ENCODE assay signal across 16 cellular contexts in the genomic region with DNA sequence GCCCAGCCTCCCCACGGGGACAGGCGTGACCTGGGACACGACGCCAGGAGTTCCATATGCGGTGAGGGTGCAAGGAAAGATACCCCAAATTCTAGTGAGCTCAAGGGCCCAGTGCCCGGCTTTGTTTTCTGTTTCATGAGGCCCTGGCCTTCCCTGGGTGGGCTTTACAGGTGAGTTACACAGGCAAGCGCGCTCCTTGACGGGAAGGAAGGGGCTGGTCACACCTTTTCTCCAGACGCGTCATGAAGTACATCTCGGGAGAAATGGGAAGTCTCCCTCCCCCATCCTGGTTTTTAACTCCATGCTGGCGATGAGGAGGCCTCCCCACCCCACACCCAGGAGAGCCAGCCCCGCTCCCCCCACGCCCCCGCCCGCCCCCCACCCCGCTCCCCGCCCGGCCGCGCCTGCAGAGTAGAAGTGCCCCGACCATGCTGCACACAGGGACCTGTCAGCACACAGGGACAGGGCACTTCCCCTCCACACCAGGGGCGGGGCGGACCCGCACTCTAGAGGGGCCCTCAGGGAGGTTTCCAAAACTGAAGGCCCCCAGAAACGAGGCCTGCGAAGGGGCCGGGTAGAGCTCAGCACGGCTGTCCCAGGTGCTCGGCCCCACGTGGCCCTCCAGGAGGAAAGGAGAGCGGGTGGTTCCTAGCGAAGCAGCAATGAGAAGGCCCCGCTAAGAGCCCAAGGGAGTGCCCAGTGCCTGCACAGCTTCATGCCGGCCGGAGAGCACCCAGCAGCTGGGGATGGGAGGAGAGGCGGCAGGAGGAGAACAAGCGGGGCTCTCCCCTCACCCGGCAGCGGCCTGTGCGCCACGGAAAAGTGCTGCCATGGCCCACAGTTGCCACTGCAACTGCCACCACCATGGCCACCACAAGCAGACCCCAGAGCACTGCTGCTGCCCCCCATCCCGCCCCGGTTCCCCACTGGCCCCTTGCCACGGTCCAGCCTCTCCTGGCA. TPM values are rescaled to one million over a fixed set of nuclear protein-coding genes. Genes with fewer than 3 reads are reported as not detected.
DNase-seq lines count a peak whose midpoint lies in the region; ATAC-seq, FAIRE-seq and TF ChIP-seq lines count a peak whose summit lies in the region.
"Had no signal": no experiment of that assay in that cellular context is flagged by ENCODE, and none has a peak within 500 bp of the region (broad histone marks: within the 10 kb centered on the region; RNA-seq: fewer than 3 reads in every experiment).

No MANE protein-coding gene starts in this region.

- TF ChIP-seq POLR2A in esophagus squamous epithelium (IDR thresholded peaks at IDR 0.05) (no peak), tibial nerve (IDR thresholded peaks at IDR 0.05) (no peak)

- CTCF ChIA-PET in activated CD8-positive, alpha-beta T cell treated with anti-CD3 and anti-CD28 coated beads, Interleukin-2, amount 10 ng/mL, durations not matched to agents 7 days and 5 days (lab: Charles Lee), result interaction anchor here (2.3 to 16.7 kb wide), 2 partner anchors 12 to 41 kb away, joined by 17 to 270 read pairs; partner anchors contain the start of gene ACE
- CTCF ChIA-PET in activated CD8-positive, alpha-beta T cell treated with anti-CD3 and anti-CD28 coated beads for 36 hours (lab: Charles Lee), result interaction anchor here (1.5 to 4.4 kb wide), 3 partner anchors 11 to 174 kb away, joined by 6 to 40 read pairs (median 15); no protein-coding TSS in a partner anchor
- CTCF ChIA-PET in activated CD4-positive, alpha-beta memory T cell treated with anti-CD3 and anti-CD28 coated beads for 36 hours (lab: Charles Lee), result interaction anchor here (0.5 to 2.7 kb wide), 4 partner anchors 9 to 1378 kb away, joined by 3 to 22 read pairs (median 4); no protein-coding TSS in a partner anchor

- peak overlapping the region in 3 of 4 donors; percentile 31 to 63 (median 43) for H3K27ac ChIP-seq in esophagus squamous epithelium
- H3K27ac ChIP-seq in tibial nerve, result peak overlapping the region in 3 of 4 donors; percentile 64 to 82 (median 75)
- no peak overlapping the region for H3K27ac ChIP-seq in kidney (ENCODE audit: low read depth in 2 of 2, low read length in 2 of 2)
- H3K27ac ChIP-seq: hepatocyte had no signal

- H3K27ac Mint-ChIP-seq in activated CD8-positive, alpha-beta T cell treated with anti-CD3 and anti-CD28 coated beads, Interleukin-2, amount 10 ng/mL, durations not matched to agents 7 days and 5 days, result peak overlapping the region; percentile 84
- no peak overlapping the region for H3K27ac Mint-ChIP-seq in activated CD8-positive, alpha-beta T cell treated with anti-CD3 and anti-CD28 coated beads for 36 hours
- H3K27ac Mint-ChIP-seq in activated CD4-positive, alpha-beta memory T cell treated with anti-CD3 and anti-CD28 coated beads for 36 hours, result peak overlapping the region; percentile 88

- peaks cover 47% of the 10 kb centered on the region for H3K4me1 Mint-ChIP-seq in activated CD8-positive, alpha-beta T cell treated with anti-CD3 and anti-CD28 coated beads, Interleukin-2, amount 10 ng/mL, durations not matched to agents 7 days and 5 days (ENCODE audit: low read depth)
- peaks cover 37% of the 10 kb centered on the region for H3K4me1 Mint-ChIP-seq in activated CD8-positive, alpha-beta T cell treated with anti-CD3 and anti-CD28 coated beads for 36 hours (ENCODE audit: low read depth)
- peaks cover 57% of the 10 kb centered on the region for H3K4me1 Mint-ChIP-seq in activated CD4-positive, alpha-beta memory T cell treated with anti-CD3 and anti-CD28 coated beads for 36 hours (ENCODE audit: low read depth)

- H3K27me3 Mint-ChIP-seq in activated CD8-positive, alpha-beta T cell treated with anti-CD3 and anti-CD28 coated beads, Interleukin-2, amount 10 ng/mL, durations not matched to agents 7 days and 5 days (ENCODE audit: low read depth), result no peaks in the 10 kb centered on the region
- H3K27me3 Mint-ChIP-seq in activated CD8-positive, alpha-beta T cell treated with anti-CD3 and anti-CD28 coated beads for 36 hours, result no peaks in the 10 kb centered on the region
- H3K27me3 Mint-ChIP-seq in activated CD4-positive, alpha-beta memory T cell treated with anti-CD3 and anti-CD28 coated beads for 36 hours, result no peaks in the 10 kb centered on the region

- FAIRE-seq in kidney (lab: Jason Lieb, UNC), result no peak
- FAIRE-seq: RCC 7860 had no signal

- H3K4me3 ChIP-seq in esophagus squamous epithelium (peak overlapping the region in 1 of 4 donors; percentile 2), tibial nerve (no peak overlapping the region), kidney (ENCODE audit: low read length in 2 of 2) (no peak overlapping the region)
- H3K4me3 ChIP-seq: hepatocyte had no signal

- H3K36me3 ChIP-seq in esophagus squamous epithelium, result peaks cover 0 to 35% (median 0%) of the 10 kb centered on the region in 3 donors
- no peaks in the 10 kb centered on the region for H3K36me3 ChIP-seq in tibial nerve
- H3K36me3 ChIP-seq in kidney (ENCODE audit: control insufficient read depth in 1 of 2, insufficient read depth in 2 of 2, low read length in 2 of 2), result no peaks in the 10 kb centered on the region

- no peaks in the 10 kb centered on the region for H3K9me3 ChIP-seq in esophagus squamous epithelium
- H3K9me3 ChIP-seq in tibial nerve, result no peaks in the 10 kb centered on the region
- no peaks in the 10 kb centered on the region for H3K9me3 ChIP-seq in kidney (ENCODE audit: control insufficient read depth in 1 of 2, low read length in 2 of 2)

- no peaks in the 10 kb centered on the region for H3K36me3 Mint-ChIP-seq in activated CD8-positive, alpha-beta T cell treated with anti-CD3 and anti-CD28 coated beads, Interleukin-2, amount 10 ng/mL, durations not matched to agents 7 days and 5 days (ENCODE audit: low read depth)
- H3K36me3 Mint-ChIP-seq in activated CD8-positive, alpha-beta T cell treated with anti-CD3 and anti-CD28 coated beads for 36 hours (ENCODE audit: low read depth), result no peaks in the 10 kb centered on the region
- H3K36me3 Mint-ChIP-seq in activated CD4-positive, alpha-beta memory T cell treated with anti-CD3 and anti-CD28 coated beads for 36 hours, result no peaks in the 10 kb centered on the region

- H3K27me3 ChIP-seq in esophagus squamous epithelium (no peaks in the 10 kb centered on the region), tibial nerve (no peaks in the 10 kb centered on the region)
- H3K27me3 ChIP-seq: hepatocyte had no signal

- intact Hi-C loops in activated CD8-positive, alpha-beta T cell treated with anti-CD3 and anti-CD28 coated beads for 36 hours (cut with micrococcal nuclease), result no loop called here
- intact Hi-C loops in activated CD4-positive, alpha-beta memory T cell treated with anti-CD3 and anti-CD28 coated beads for 36 hours (cut with micrococcal nuclease), result loop anchor here (1.0 kb wide), 1 partner anchor 112 kb away; the partner anchor contains the start of gene DCAF7
- intact Hi-C loops in esophagus squamous epithelium (cut with DNase I) (no loop called here), kidney (cut with DNase I) (no loop called here)

- H3K4me3 Mint-ChIP-seq in activated CD8-positive, alpha-beta T cell treated with anti-CD3 and anti-CD28 coated beads, Interleukin-2, amount 10 ng/mL, durations not matched to agents 7 days and 5 days, result no peak overlapping the region
- no peak overlapping the region for H3K4me3 Mint-ChIP-seq in activated CD8-positive, alpha-beta T cell treated with anti-CD3 and anti-CD28 coated beads for 36 hours
- H3K4me3 Mint-ChIP-seq in activated CD4-positive, alpha-beta memory T cell treated with anti-CD3 and anti-CD28 coated beads for 36 hours, result no peak overlapping the region

- H3K9ac ChIP-seq in kidney (ENCODE audit: low read length in 2 of 2), result no peak overlapping the region

- DNase-seq in activated CD8-positive, alpha-beta T cell treated with anti-CD3 and anti-CD28 coated beads, Interleukin-2, amount 10 ng/mL, durations not matched to agents 7 days and 5 days, result no peak
- DNase-seq in activated CD8-positive, alpha-beta T cell treated with anti-CD3 and anti-CD28 coated beads for 36 hours, result no peak
- DNase-seq in activated CD4-positive, alpha-beta memory T cell treated with anti-CD3 and anti-CD28 coated beads for 36 hours, result no peak
- DNase-seq in esophagus squamous epithelium (lab: John Stamatoyannopoulos, UW) (no peak), tibial nerve (ENCODE audit: low spot score in 2 of 2) (no peak), kidney (no peak), D341Med (ENCODE audit: low spot score) (no peak)
- no peak for DNase-seq in activated naive CD4-positive, alpha-beta T cell (lab: John Stamatoyannopoulos, UW)
- DNase-seq: ACHN; activated CD4-positive, alpha-beta T cell treated with anti-CD3 and anti-CD28 coated beads for 1 hour; DMS 273 treated with DMSO at 0.1 percent for 48 hours; left cardiac atrium; NCI-H187 treated with DMSO at 0.1 percent for 48 hours; NCI-H69 had no signal

- no peak for TF ChIP-seq EP300 in tibial nerve (IDR thresholded peaks at IDR 0.05)

- no peak for TF ChIP-seq CTCF in activated CD8-positive, alpha-beta T cell treated with anti-CD3 and anti-CD28 coated beads for 36 hours (IDR thresholded peaks at IDR 0.05)
- TF ChIP-seq CTCF in esophagus squamous epithelium (IDR thresholded peaks at IDR 0.05) (no peak), tibial nerve (IDR thresholded peaks at IDR 0.05) (no peak), kidney (IDR thresholded peaks at IDR 0.05; ENCODE audit: borderline replicate concordance, extremely low read depth, insufficient read depth) (no peak)

- H3K4me1 ChIP-seq in esophagus squamous epithelium (peaks cover 29 to 95% (median 67%) of the 10 kb centered on the region in 3 donors), tibial nerve (peaks cover 0 to 80% (median 47%) of the 10 kb centered on the region in 4 donors), kidney (ENCODE audit: control insufficient read depth in 1 of 2, insufficient read depth in 1 of 2, low read depth in 1 of 2, low read length in 2 of 2) (peaks cover 0 to 5% of the 10 kb centered on the region in 2 donors)

- ATAC-seq in activated CD8-positive, alpha-beta T cell treated with anti-CD3 and anti-CD28 coated beads, Interleukin-2, amount 10 ng/mL, durations not matched to agents 7 days and 5 days, result no peak
- ATAC-seq in activated CD8-positive, alpha-beta T cell treated with anti-CD3 and anti-CD28 coated beads for 36 hours, result no peak
- ATAC-seq: left cardiac atrium had no signal

- 56 to 82% methylated on average over 6 to 21 of the region's 46 CpGs for WGBS in esophagus squamous epithelium, 2 donors
- 52 to 56% methylated on average over 26 to 30 of the region's 46 CpGs for WGBS in tibial nerve, 2 donors

- POLR2A ChIA-PET in activated CD8-positive, alpha-beta T cell treated with anti-CD3 and anti-CD28 coated beads, Interleukin-2, amount 10 ng/mL, durations not matched to agents 7 days and 5 days (lab: Charles Lee), result no interaction called here
- POLR2A ChIA-PET in activated CD8-positive, alpha-beta T cell treated with anti-CD3 and anti-CD28 coated beads for 36 hours (lab: Charles Lee), result no interaction called here
- POLR2A ChIA-PET in activated CD4-positive, alpha-beta memory T cell treated with anti-CD3 and anti-CD28 coated beads for 36 hours (lab: Charles Lee), result no interaction called here

- no peaks in the 10 kb centered on the region for H3K9me3 Mint-ChIP-seq in activated CD8-positive, alpha-beta T cell treated with anti-CD3 and anti-CD28 coated beads, Interleukin-2, amount 10 ng/mL, durations not matched to agents 7 days and 5 days (ENCODE audit: insufficient read depth)
- H3K9me3 Mint-ChIP-seq in activated CD8-positive, alpha-beta T cell treated with anti-CD3 and anti-CD28 coated beads for 36 hours, result no peaks in the 10 kb centered on the region
- no peaks in the 10 kb centered on the region for H3K9me3 Mint-ChIP-seq in activated CD4-positive, alpha-beta memory T cell treated with anti-CD3 and anti-CD28 coated beads for 36 hours

RNA-seq across cellular contexts. Expression of gene CYB561, which starts 7.7 kb away (rescaled TPM):
- 1 to 10 TPM; 2.0 to 2.4 TPM for total RNA-seq in activated CD8-positive, alpha-beta T cell treated with anti-CD3 and anti-CD28 coated beads, Interleukin-2, amount 10 ng/mL, durations not matched to agents 7 days and 5 days
- total RNA-seq in activated CD8-positive, alpha-beta T cell treated with anti-CD3 and anti-CD28 coated beads for 36 hours, result 1 to 10 TPM; 1.5 to 2.2 TPM
- 1 to 10 TPM; 9.4 to 9.7 TPM for total RNA-seq in activated CD4-positive, alpha-beta memory T cell treated with anti-CD3 and anti-CD28 coated beads for 36 hours
- total RNA-seq in esophagus squamous epithelium, result 10 to 100 TPM; 32.4 to 95.6 (median 42.4) TPM
- total RNA-seq in tibial nerve, result 10 to 100 TPM; 21.4 to 52.5 (median 35.0) TPM
- 51.1 TPM for total RNA-seq in kidney
- 38.4 TPM for polyA plus RNA-seq in kidney (ENCODE audit: insufficient read depth, low read depth, low replicate concordance)

RNA-seq across cellular contexts. Expression of gene ACE, which starts 38.5 kb away (rescaled TPM):
- total RNA-seq in activated CD8-positive, alpha-beta T cell treated with anti-CD3 and anti-CD28 coated beads, Interleukin-2, amount 10 ng/mL, durations not matched to agents 7 days and 5 days, result under 1 TPM in 1 of 2 experiments, not detected in 1; 0.18 TPM
- total RNA-seq in activated CD8-positive, alpha-beta T cell treated with anti-CD3 and anti-CD28 coated beads for 36 hours, result under 1 TPM; 0.36 to 0.51 TPM
- 1 to 10 TPM; 2.2 to 2.6 TPM for total RNA-seq in activated CD4-positive, alpha-beta memory T cell treated with anti-CD3 and anti-CD28 coated beads for 36 hours
- total RNA-seq in esophagus squamous epithelium (1 to 10 TPM; 3.1 to 5.8 (median 4.2) TPM), tibial nerve (10 to 100 TPM in 2 of 4 donors, 1 to 10 TPM in 2; 7.5 to 35.3 (median 14.1) TPM), kidney (4.3 TPM)
- 12.9 TPM for polyA plus RNA-seq in kidney (ENCODE audit: insufficient read depth, low read depth, low replicate concordance)

Comparison
In these comparisons a context has a peak if more than half of its experiments do, and no peak if none do; other contexts are left out.
1. H3K27ac ChIP-seq: peak in esophagus squamous epithelium (3 of 4) and tibial nerve (3 of 4); none in kidney (0 of 2).